Comparison of ENCODE assay signal across 24 cellular contexts in genomic region chr17:83162035-83162745, GRCh38.
DNase-seq lines count a peak whose midpoint lies in the region; ATAC-seq and TF ChIP-seq lines count a peak whose summit lies in the region.
"Had no signal": no experiment of that assay in that cellular context is flagged by ENCODE, and none has a peak within 500 bp of the region (broad histone marks: within the 10 kb centered on the region; RNA-seq: fewer than 3 reads in every experiment).

No MANE protein-coding gene starts in this region.

- H3K79me1 ChIP-seq in IMR-90 (ENCODE audit: low read depth in 1 of 2, low read length in 2 of 2) (no peaks in the 10 kb centered on the region), mesenchymal stem cell (replicated peaks; ENCODE audit: low read length, poor library complexity, severe bottlenecking) (no peaks in the 10 kb centered on the region)

- H2BK120ac ChIP-seq in IMR-90 (ENCODE audit: low read depth, low read length) (peak overlapping the region; percentile 57; the same call in 1 of the 2 replicates), mesenchymal stem cell (ENCODE audit: low read depth, low read length) (no peak overlapping the region)

- CTCF ChIA-PET in IMR-90 (lab: Yijun Ruan, JAX), result no interaction called here

- H4K20me1 ChIP-seq in IMR-90 (ENCODE audit: insufficient read depth, low read length), result no peaks in the 10 kb centered on the region

- H3K4me3 ChIP-seq in IMR-90 (ENCODE audit: insufficient read depth, low read depth, low read length) (no peak overlapping the region), mesenchymal stem cell (ENCODE audit: insufficient read depth in 1 of 2, low read depth in 1 of 2, low read length in 2 of 2) (no peak overlapping the region), skin epidermis (no peak overlapping the region)
- H3K4me3 ChIP-seq: esophagus squamous epithelium, PC-9, thyroid gland had no signal

- DNase-seq in IMR-90 (no peak), mesenchymal stem cell (no peak), kidney glomerular epithelial cell (lab: John Stamatoyannopoulos, UW) (no peak)
- peak; percentile 6 to 8 for DNase-seq in central memory CD8-positive, alpha-beta T cell (ENCODE audit: low spot score in 2 of 2)
- no peak for DNase-seq in activated CD4-positive, alpha-beta T cell treated with anti-CD3 and anti-CD28 coated beads, Interleukin-2, amount 50 U/mL, for 48 hours
- DNase-seq: activated CD8-positive, alpha-beta T cell treated with anti-CD3 and anti-CD28 coated beads for 36 hours; activated effector memory CD4-positive, alpha-beta T cell treated with anti-CD3 and anti-CD28 coated beads, Interleukin-2, amount 50 U/mL, for 16 hours; CD4-positive, alpha-beta memory T cell; esophagus squamous epithelium; GDM1; KG1; NCI-H146; NCI-H510A; NK-92 treated with Interleukin-12 subunit alpha and Interleukin-12 subunit beta, amount 100 ng/mL, for 24 hours; PC-9; SHP77 treated with DMSO at 0.1 percent for 48 hours; stimulated activated CD4-positive, alpha-beta T cell treated with anti-CD3 and anti-CD28 coated beads, Interleukin-12 subunit alpha, Interleukin-12 subunit beta, amount 100 ng/mL, for 4 hours; stimulated activated CD4-positive, alpha-beta T cell treated with anti-CD3 and anti-CD28 coated beads, Interleukin-4, amount 100 ng/mL, for 24 hours; stimulated activated naive B cell treated with anti-CD40 and anti-IgM and Interleukin-4, amounts not matched to agents 10 μg/mL and 1 μg/mL and 100 μg/mL, for 72 hours; SW 1271; thyroid gland had no signal

- H3K27ac ChIP-seq in IMR-90 (ENCODE audit: insufficient read depth, low read length) (no peak overlapping the region), mesenchymal stem cell (ENCODE audit: low read length, poor library complexity, severe bottlenecking) (no peak overlapping the region), skin epidermis (peak overlapping the region in 18 of 21 experiments; percentile 2 to 86 (median 60))
- H3K27ac ChIP-seq: PC-9, thyroid gland had no signal

- no peak overlapping the region for H2BK5ac ChIP-seq in IMR-90 (ENCODE audit: low read depth, low read length, poor library complexity, severe bottlenecking)
- no peak overlapping the region for H2BK5ac ChIP-seq in mesenchymal stem cell (ENCODE audit: low read depth, low read length, poor library complexity, severe bottlenecking)

- dilution Hi-C loops in IMR-90 (cut with HindIII; ENCODE audit: low sequenced_read_pairs, unreplicated experiment), result no loop called here

- no TSS peak for BruUV-seq in IMR-90 (replicated peaks; lab: Mats Ljungman, UMichigan)

- intact Hi-C loops in IMR-90 (cut with micrococcal nuclease), result no loop called here

- no peak overlapping the region for H2AFZ ChIP-seq in IMR-90 (replicated peaks; ENCODE audit: low read length, poor library complexity)
- no peak overlapping the region for H2AFZ ChIP-seq in mesenchymal stem cell (ENCODE audit: low read depth, low read length)
- H2AFZ ChIP-seq: PC-9 had no signal

- no peak for TF ChIP-seq RAD21 in IMR-90 (IDR thresholded peaks at IDR 0.05; ENCODE audit: low read length)

- H3K9ac ChIP-seq in IMR-90 (ENCODE audit: low read depth, low read length), result no peak overlapping the region
- H3K9ac ChIP-seq in mesenchymal stem cell (ENCODE audit: low read length), result peak overlapping the region; percentile 18

- H4K8ac ChIP-seq in IMR-90 (ENCODE audit: low read depth in 2 of 2, low read length in 2 of 2) (no peak overlapping the region), mesenchymal stem cell (ENCODE audit: low read length) (no peak overlapping the region)

- no peak overlapping the region for H3K23ac ChIP-seq in IMR-90 (ENCODE audit: low read depth, low read length)
- no peak overlapping the region for H3K23ac ChIP-seq in mesenchymal stem cell (ENCODE audit: low read length in 2 of 2)

- no peak for ATAC-seq in IMR-90 (ENCODE audit: low read depth)
- no peak for ATAC-seq in central memory CD8-positive, alpha-beta T cell (replicated peaks; ENCODE audit: extremely low read depth, poor library complexity, severe bottlenecking)
- ATAC-seq in HG03521 (IDR thresholded peaks at IDR 0.05; ENCODE audit: unreplicated experiment), result no peak
- ATAC-seq: activated CD8-positive, alpha-beta T cell treated with anti-CD3 and anti-CD28 coated beads for 36 hours; stimulated activated naive B cell treated with anti-CD40 and anti-IgM and Interleukin-4, amounts not matched to agents 10 μg/mL and 1 μg/mL and 100 μg/mL, for 72 hours had no signal

- no peaks in the 10 kb centered on the region for H3K9me3 Mint-ChIP-seq in central memory CD8-positive, alpha-beta T cell

- no peak overlapping the region for H4K5ac ChIP-seq in IMR-90 (ENCODE audit: low read depth, low read length)

- H3K18ac ChIP-seq in IMR-90 (ENCODE audit: low read depth, low read length) (no peak overlapping the region; the same call in 1 of the 2 replicates), mesenchymal stem cell (ENCODE audit: low read depth in 1 of 2, low read length in 2 of 2) (no peak overlapping the region)

- H3K14ac ChIP-seq in IMR-90 (replicated peaks; ENCODE audit: low read depth, low read length) (0 out of 2 replicates have a peak overlapping the region, but pooled peaks have one; percentile 8), mesenchymal stem cell (ENCODE audit: low read length in 2 of 2) (no peak overlapping the region)

- TF ChIP-seq CTCF in IMR-90 (conservative IDR thresholded peaks at IDR 0.05; ENCODE audit: low read depth, low read length), result no peak

- WGBS in IMR-90 (ENCODE audit: extremely low coverage in 2 of 2, insufficient read length in 1 of 2), 2 experiments, result 87% methylated on average over 16 of the region's 21 CpGs; no CpG with 5 or more reads in 1 of the 2 experiments
- 85% methylated on average over 21 of the region's 21 CpGs for WGBS in mesenchymal stem cell

- H3K36me3 ChIP-seq in IMR-90 (ENCODE audit: control insufficient read depth, insufficient read depth, low read length) (no peaks in the 10 kb centered on the region), mesenchymal stem cell (ENCODE audit: control insufficient read depth in 1 of 2, insufficient read depth in 2 of 2, low read depth in 1 of 2, low read length in 2 of 2) (no peaks in the 10 kb centered on the region)
- H3K36me3 ChIP-seq: esophagus squamous epithelium, thyroid gland had no signal

- no peak overlapping the region for H2BK12ac ChIP-seq in mesenchymal stem cell (ENCODE audit: low read length in 2 of 2)

- POLR2A ChIA-PET in IMR-90 (lab: Charles Lee; ENCODE audit: unreplicated experiment), result no interaction called here

- H3K9me3 ChIP-seq in IMR-90 (ENCODE audit: control insufficient read depth, insufficient read depth, low read length), result no peaks in the 10 kb centered on the region; the same call in 1 of the 2 replicates
- H3K9me3 ChIP-seq in mesenchymal stem cell (ENCODE audit: control insufficient read depth, low read length), result peaks cover 5% of the 10 kb centered on the region
- H3K9me3 ChIP-seq: esophagus squamous epithelium, thyroid gland had no signal

- no peaks in the 10 kb centered on the region for H3K4me1 Mint-ChIP-seq in central memory CD8-positive, alpha-beta T cell
- H3K4me1 Mint-ChIP-seq: CD4-positive, alpha-beta memory T cell; stimulated activated naive B cell treated with anti-CD40 and anti-IgM and Interleukin-4, amounts not matched to agents 10 μg/mL and 1 μg/mL and 100 μg/mL, for 72 hours had no signal

- peak overlapping the region; percentile 29; the same call in 1 of the 2 replicates for H3K4ac ChIP-seq in IMR-90 (ENCODE audit: low read depth, low read length)
- no peak overlapping the region for H3K4ac ChIP-seq in mesenchymal stem cell (ENCODE audit: low read depth in 1 of 2, low read length in 2 of 2)

- H3K27me3 ChIP-seq in IMR-90 (ENCODE audit: control insufficient read depth, insufficient read depth, low read length) (peaks cover 22% of the 10 kb centered on the region), mesenchymal stem cell (ENCODE audit: control insufficient read depth in 1 of 2, insufficient read depth in 1 of 2, low read length in 2 of 2) (no peaks in the 10 kb centered on the region)
- H3K27me3 ChIP-seq: thyroid gland had no signal

- H3K4me1 ChIP-seq in IMR-90 (ENCODE audit: control insufficient read depth, insufficient read depth, low read length) (peaks cover 10% of the 10 kb centered on the region), mesenchymal stem cell (ENCODE audit: control insufficient read depth, insufficient read depth, low read depth, low read length) (no peaks in the 10 kb centered on the region)
- H3K4me1 ChIP-seq: thyroid gland had no signal

- H3K4me3 Mint-ChIP-seq in central memory CD8-positive, alpha-beta T cell, result no peak overlapping the region
- H3K4me3 Mint-ChIP-seq: activated CD8-positive, alpha-beta T cell treated with anti-CD3 and anti-CD28 coated beads for 36 hours; CD4-positive, alpha-beta memory T cell; endodermal cell; stimulated activated naive B cell treated with anti-CD40 and anti-IgM and Interleukin-4, amounts not matched to agents 10 μg/mL and 1 μg/mL and 100 μg/mL, for 72 hours had no signal

- H2BK20ac ChIP-seq in IMR-90 (ENCODE audit: low read depth, low read length), result no peak overlapping the region; the same call in 1 of the 2 replicates

- H3K56ac ChIP-seq in IMR-90 (ENCODE audit: extremely low read depth, insufficient read depth, low read length), result no peak overlapping the region

- peaks cover 8% of the 10 kb centered on the region for H3K9me1 ChIP-seq in IMR-90 (ENCODE audit: insufficient read depth, low read length)

- no peaks in the 10 kb centered on the region for H3K36me3 Mint-ChIP-seq in central memory CD8-positive, alpha-beta T cell (ENCODE audit: insufficient read depth)
- H3K36me3 Mint-ChIP-seq: CD4-positive, alpha-beta memory T cell had no signal

- H2AK5ac ChIP-seq in IMR-90 (ENCODE audit: low read depth, low read length) (peak overlapping the region; percentile 75), mesenchymal stem cell (ENCODE audit: low read length, severe bottlenecking) (no peak overlapping the region)

- in situ Hi-C loops in IMR-90 (cut with MboI; ENCODE audit: low sequenced_read_pairs), result no loop called here

- H2BK15ac ChIP-seq in IMR-90 (ENCODE audit: low read depth, low read length), result no peak overlapping the region; the same call in 2 of the 3 replicates
- no peak overlapping the region for H2BK15ac ChIP-seq in mesenchymal stem cell (ENCODE audit: low read depth, poor library complexity, severe bottlenecking)

- H3K27me3 Mint-ChIP-seq in central memory CD8-positive, alpha-beta T cell, result peaks cover 47% of the 10 kb centered on the region

- H4K91ac ChIP-seq in IMR-90 (ENCODE audit: insufficient read depth, low read depth, low read length) (no peak overlapping the region), mesenchymal stem cell (ENCODE audit: low read length) (no peak overlapping the region)

- no peak overlapping the region for H3K27ac Mint-ChIP-seq in central memory CD8-positive, alpha-beta T cell (ENCODE audit: low read depth)
- H3K27ac Mint-ChIP-seq: activated CD8-positive, alpha-beta T cell treated with anti-CD3 and anti-CD28 coated beads for 36 hours; CD4-positive, alpha-beta memory T cell; endodermal cell; stimulated activated naive B cell treated with anti-CD40 and anti-IgM and Interleukin-4, amounts not matched to agents 10 μg/mL and 1 μg/mL and 100 μg/mL, for 72 hours had no signal

- TF ChIP-seq POLR2A in IMR-90 (IDR thresholded peaks at IDR 0.05; ENCODE audit: low read depth, low read length), result no peak

- H3K4me2 ChIP-seq in IMR-90 (ENCODE audit: low read depth, low read length) (peak overlapping the region; percentile 40), mesenchymal stem cell (ENCODE audit: low read length, poor library complexity, severe bottlenecking) (no peak overlapping the region)
- H3K4me2 ChIP-seq: PC-9 had no signal

- H2AK9ac ChIP-seq in IMR-90 (replicated peaks; ENCODE audit: low read depth, low read length, poor library complexity), result no peak overlapping the region

Comparison
In these comparisons a context has a peak if more than half of its experiments do, and no peak if none do; other contexts are left out.
1. DNase-seq: peak in central memory CD8-positive, alpha-beta T cell (2 of 2); none in IMR-90 (single experiment), mesenchymal stem cell (single experiment), kidney glomerular epithelial cell (single experiment) and activated CD4-positive, alpha-beta T cell treated with anti-CD3 and anti-CD28 coated beads, Interleukin-2, amount 50 U/mL, for 48 hours (0 of 2).
2. H3K27ac ChIP-seq: peak in skin epidermis (18 of 21); none in IMR-90 (single experiment) and mesenchymal stem cell (single experiment).